Comparison of ENCODE assay signal across 37 cellular contexts in the genomic region with DNA sequence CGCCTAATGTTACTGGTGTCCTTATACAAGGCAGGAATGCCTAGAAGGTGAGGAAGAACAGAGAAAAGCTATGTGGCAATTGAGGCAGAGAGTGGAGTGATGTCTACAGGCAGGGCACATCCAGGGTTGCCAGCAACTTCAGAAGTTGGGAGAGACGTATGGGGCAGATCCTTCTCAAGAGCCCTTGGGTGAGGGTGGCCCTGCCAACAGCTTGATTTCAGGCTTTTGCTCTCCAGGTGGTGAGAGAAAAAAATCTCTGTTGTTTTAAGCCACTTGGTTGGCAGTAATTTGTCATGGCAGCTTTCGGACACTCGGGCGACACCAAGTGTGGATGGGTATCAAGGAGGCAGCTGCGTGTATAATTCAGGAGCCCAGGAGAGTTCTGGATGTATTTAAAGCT.
"Had no signal": no experiment of that assay in that cellular context is flagged by ENCODE, and none has a peak within 500 bp of the region (broad histone marks: within the 10 kb centered on the region; RNA-seq: fewer than 3 reads in every experiment).

No MANE protein-coding gene starts in this region.

- H3K4me3 ChIP-seq: adrenal gland, ascending aorta, body of pancreas, breast epithelium, cardiac muscle cell had no signal

- ATAC-seq: activated naive CD4-positive, alpha-beta T cell treated with anti-CD3 and anti-CD28 coated beads, Interleukin-2, amount 50 U/mL, for 72 hours; activated naive CD8-positive, alpha-beta T cell treated with anti-CD3 and anti-CD28 coated beads, Interleukin-2, amount 50 U/mL, for 24 hours; activated T-cell treated with anti-CD3 and anti-CD28 coated beads, Interleukin-2, amount 50 U/mL, for 4 hours; activated T-cell treated with anti-CD3 and anti-CD28 coated beads, Interleukin-2, amount 50 U/mL, for 72 hours; body of pancreas had no signal

- H3K4me1 Mint-ChIP-seq: activated naive CD4-positive, alpha-beta T cell treated with anti-CD3 and anti-CD28 coated beads, Interleukin-2, amount 10 ng/mL, durations not matched to agents 7 days and 5 days; activated naive CD4-positive, alpha-beta T cell treated with anti-CD3 and anti-CD28 coated beads, Interleukin-2, amount 50 U/mL, for 24 hours; activated naive CD8-positive, alpha-beta T cell treated with anti-CD3 and anti-CD28 coated beads for 36 hours; activated naive CD8-positive, alpha-beta T cell treated with anti-CD3 and anti-CD28 coated beads, Interleukin-2, amount 10 ng/mL, durations not matched to agents 7 days and 5 days; activated naive CD8-positive, alpha-beta T cell treated with anti-CD3 and anti-CD28 coated beads, Interleukin-2, amount 50 U/mL, for 24 hours; central memory CD8-positive, alpha-beta T cell had no signal

- H3K27me3 Mint-ChIP-seq: activated naive CD8-positive, alpha-beta T cell treated with anti-CD3 and anti-CD28 coated beads for 36 hours had no signal

- DNase-seq: activated effector memory CD4-positive, alpha-beta T cell treated with anti-CD3 and anti-CD28 coated beads, Interleukin-2, amount 50 U/mL, for 16 hours; activated effector memory CD4-positive, alpha-beta T cell treated with Interleukin-2 at 50 U/mL for 16 hours; activated gamma-delta T cell; activated gamma-delta T cell treated with Interleukin-2 at 50 U/mL for 16 hours; activated naive CD4-positive, alpha-beta T cell; activated naive CD4-positive, alpha-beta T cell treated with anti-CD3 and anti-CD28 coated beads for 36 hours; activated naive CD4-positive, alpha-beta T cell treated with anti-CD3 and anti-CD28 coated beads, Interleukin-2, amount 10 ng/mL, durations not matched to agents 7 days and 5 days; activated naive CD4-positive, alpha-beta T cell treated with anti-CD3 and anti-CD28 coated beads, Interleukin-2, amount 50 U/mL, for 16 hours; activated naive CD4-positive, alpha-beta T cell treated with Interleukin-2 at 50 U/mL for 16 hours; activated naive CD8-positive, alpha-beta T cell treated with anti-CD3 and anti-CD28 coated beads for 36 hours; activated naive CD8-positive, alpha-beta T cell treated with anti-CD3 and anti-CD28 coated beads, Interleukin-2, amount 10 ng/mL, durations not matched to agents 7 days and 5 days; activated naive CD8-positive, alpha-beta T cell treated with anti-CD3 and anti-CD28 coated beads, Interleukin-2, amount 50 U/mL, for 24 hours; activated T-cell treated with anti-CD3 and anti-CD28 coated beads, Interleukin-2, amount 50 U/mL, for 1 hour; activated T-cell treated with anti-CD3 and anti-CD28 coated beads, Interleukin-2, amount 50 U/mL, for 24 hours; activated T-cell treated with anti-CD3 and anti-CD28 coated beads, Interleukin-2, amount 50 U/mL, for 4 hours; activated T-cell treated with anti-CD3 and anti-CD28 coated beads, Interleukin-2, amount 50 U/mL, for 48 hours; activated T-cell treated with anti-CD3 and anti-CD28 coated beads, Interleukin-2, amount 50 U/mL, for 72 hours; adrenal gland; amniotic stem cell; amygdala; anterior cingulate cortex; aorta; body of pancreas; brain microvascular endothelial cell; caudate nucleus; central memory CD4-positive, alpha-beta T cell; cerebellar nuclear complex had no signal

- H3K4me3 Mint-ChIP-seq: activated naive CD4-positive, alpha-beta T cell treated with anti-CD3 and anti-CD28 coated beads for 36 hours; activated naive CD4-positive, alpha-beta T cell treated with anti-CD3 and anti-CD28 coated beads, Interleukin-2, amount 10 ng/mL, durations not matched to agents 7 days and 5 days; activated naive CD4-positive, alpha-beta T cell treated with anti-CD3 and anti-CD28 coated beads, Interleukin-2, amount 50 U/mL, for 24 hours; activated naive CD8-positive, alpha-beta T cell; activated naive CD8-positive, alpha-beta T cell treated with anti-CD3 and anti-CD28 coated beads for 36 hours; activated naive CD8-positive, alpha-beta T cell treated with anti-CD3 and anti-CD28 coated beads, Interleukin-2, amount 10 ng/mL, durations not matched to agents 7 days and 5 days; activated naive CD8-positive, alpha-beta T cell treated with anti-CD3 and anti-CD28 coated beads, Interleukin-2, amount 50 U/mL, for 24 hours; activated T-cell treated with anti-CD3 and anti-CD28 coated beads, Interleukin-2, amount 50 U/mL, for 24 hours; activated T-cell treated with anti-CD3 and anti-CD28 coated beads, Interleukin-2, amount 50 U/mL, for 4 hours; activated T-cell treated with anti-CD3 and anti-CD28 coated beads, Interleukin-2, amount 50 U/mL, for 72 hours; activated T-helper 1 cell treated with anti-CD3 and anti-CD28 coated beads, Interleukin-12 subunit alpha, Interleukin-12 subunit beta, Interleukin-2, Interleukin-4 antibody, amounts not matched to agents 30 ng/mL and 10 ng/mL and 1 ng/mL, durations not matched to agents 14 hours and 24 hours and 36 hours; brain; central memory CD8-positive, alpha-beta T cell had no signal

- H3K27ac ChIP-seq: adrenal gland, ascending aorta, body of pancreas, brain microvascular endothelial cell, breast epithelium, cardiac muscle cell had no signal

- H3K9me3 Mint-ChIP-seq: activated naive CD4-positive, alpha-beta T cell treated with anti-CD3 and anti-CD28 coated beads, Interleukin-2, amount 10 ng/mL, durations not matched to agents 7 days and 5 days; activated T-helper 1 cell treated with anti-CD3 and anti-CD28 coated beads, Interleukin-12 subunit alpha, Interleukin-12 subunit beta, Interleukin-2, Interleukin-4 antibody, amounts not matched to agents 30 ng/mL and 10 ng/mL and 1 ng/mL, durations not matched to agents 14 hours and 24 hours and 36 hours; activated T-helper 2 cell treated with anti-CD3 and anti-CD28 coated beads, Interferon-gamma antibody, Interleukin-2, Interleukin-4, amounts not matched to agents 10 μg/mL and 5 μg/mL and 100 μg/mL, durations not matched to agents 14 hours and 24 hours and 36 hours had no signal

- H3K4me1 ChIP-seq: adrenal gland, ascending aorta, body of pancreas, breast epithelium had no signal

- H3K36me3 Mint-ChIP-seq: activated naive CD4-positive, alpha-beta T cell treated with anti-CD3 and anti-CD28 coated beads, Interleukin-2, amount 10 ng/mL, durations not matched to agents 7 days and 5 days; activated naive CD4-positive, alpha-beta T cell treated with anti-CD3 and anti-CD28 coated beads, Interleukin-2, amount 50 U/mL, for 24 hours; activated naive CD8-positive, alpha-beta T cell; activated naive CD8-positive, alpha-beta T cell treated with anti-CD3 and anti-CD28 coated beads, Interleukin-2, amount 10 ng/mL, durations not matched to agents 7 days and 5 days had no signal

- H3K36me3 ChIP-seq: adrenal gland, ascending aorta, brain microvascular endothelial cell, breast epithelium, cardiac muscle cell had no signal

- H3K27ac Mint-ChIP-seq: activated naive CD4-positive, alpha-beta T cell treated with anti-CD3 and anti-CD28 coated beads for 36 hours; activated naive CD4-positive, alpha-beta T cell treated with anti-CD3 and anti-CD28 coated beads, Interleukin-2, amount 10 ng/mL, durations not matched to agents 7 days and 5 days; activated naive CD4-positive, alpha-beta T cell treated with anti-CD3 and anti-CD28 coated beads, Interleukin-2, amount 50 U/mL, for 24 hours; activated naive CD4-positive, alpha-beta T cell treated with anti-CD3 and anti-CD28 coated beads, Interleukin-2, amount 50 U/mL, for 72 hours; activated naive CD8-positive, alpha-beta T cell; activated naive CD8-positive, alpha-beta T cell treated with anti-CD3 and anti-CD28 coated beads for 36 hours; activated naive CD8-positive, alpha-beta T cell treated with anti-CD3 and anti-CD28 coated beads, Interleukin-2, amount 10 ng/mL, durations not matched to agents 7 days and 5 days; activated naive CD8-positive, alpha-beta T cell treated with anti-CD3 and anti-CD28 coated beads, Interleukin-2, amount 50 U/mL, for 24 hours; activated T-cell treated with anti-CD3 and anti-CD28 coated beads, Interleukin-2, amount 50 U/mL, for 24 hours; activated T-cell treated with anti-CD3 and anti-CD28 coated beads, Interleukin-2, amount 50 U/mL, for 72 hours; activated T-helper 1 cell treated with anti-CD3 and anti-CD28 coated beads, Interleukin-12 subunit alpha, Interleukin-12 subunit beta, Interleukin-2, Interleukin-4 antibody, amounts not matched to agents 30 ng/mL and 10 ng/mL and 1 ng/mL, durations not matched to agents 14 hours and 24 hours and 36 hours; activated T-helper 2 cell treated with anti-CD3 and anti-CD28 coated beads, Interferon-gamma antibody, Interleukin-2, Interleukin-4, amounts not matched to agents 10 μg/mL and 5 μg/mL and 100 μg/mL, durations not matched to agents 14 hours and 24 hours and 36 hours; brain had no signal

- H3K27me3 ChIP-seq: adrenal gland, ascending aorta, body of pancreas, brain microvascular endothelial cell, breast epithelium, cardiac muscle cell had no signal

- H3K9me3 ChIP-seq: adrenal gland, ascending aorta, body of pancreas, breast epithelium had no signal
